Comparison of ENCODE assay signal across 1 cellular context in the genomic region with DNA sequence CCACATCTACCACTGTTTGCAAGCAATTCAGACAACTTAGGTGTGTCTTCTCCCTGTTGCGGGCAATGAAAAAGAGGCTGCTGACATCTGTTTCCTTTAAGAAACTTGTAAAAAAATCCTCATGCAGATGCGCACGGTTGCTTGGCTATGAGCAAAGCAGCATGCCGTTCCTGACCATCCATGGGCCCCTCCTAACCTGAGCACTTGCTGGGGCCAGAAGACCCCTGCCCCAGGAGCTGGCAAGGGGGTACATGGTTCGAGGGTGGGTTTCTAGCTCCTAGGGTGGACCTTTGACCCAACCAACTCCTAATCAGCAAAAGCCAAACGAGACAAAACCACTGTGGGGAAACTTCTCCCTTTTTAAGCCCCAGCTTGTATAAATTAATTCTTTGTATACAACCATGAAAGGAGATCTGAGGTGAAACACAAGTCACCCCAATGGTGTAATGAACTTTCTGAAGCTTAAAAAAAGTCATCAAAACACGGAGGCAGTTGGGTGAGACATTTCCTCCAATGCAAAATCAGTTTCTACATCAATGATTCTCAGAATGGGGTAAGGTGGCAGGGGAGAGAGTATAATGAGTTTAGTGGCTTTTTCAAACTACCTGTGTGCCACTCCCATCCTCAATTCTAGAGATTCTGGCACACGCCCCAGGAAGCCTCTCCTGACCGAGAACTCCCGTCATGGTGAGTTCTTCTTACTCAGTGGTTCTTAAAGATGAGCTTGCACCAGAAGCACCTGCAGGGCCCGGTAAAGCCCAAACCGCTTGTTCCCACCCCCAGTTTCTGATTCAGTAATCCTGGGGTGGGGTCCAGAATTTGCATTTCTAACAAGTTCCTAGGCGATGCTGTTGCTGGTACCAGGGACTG.
TF ChIP-seq lines count a peak whose summit lies in the region.

No MANE protein-coding gene starts in this region.

TF ChIP-seq in WTC11, 78 proteins besides CTCF, POLR2A, EP300 and RAD21 (continued from another document):
- TF ChIP-seq, protein P1, sequence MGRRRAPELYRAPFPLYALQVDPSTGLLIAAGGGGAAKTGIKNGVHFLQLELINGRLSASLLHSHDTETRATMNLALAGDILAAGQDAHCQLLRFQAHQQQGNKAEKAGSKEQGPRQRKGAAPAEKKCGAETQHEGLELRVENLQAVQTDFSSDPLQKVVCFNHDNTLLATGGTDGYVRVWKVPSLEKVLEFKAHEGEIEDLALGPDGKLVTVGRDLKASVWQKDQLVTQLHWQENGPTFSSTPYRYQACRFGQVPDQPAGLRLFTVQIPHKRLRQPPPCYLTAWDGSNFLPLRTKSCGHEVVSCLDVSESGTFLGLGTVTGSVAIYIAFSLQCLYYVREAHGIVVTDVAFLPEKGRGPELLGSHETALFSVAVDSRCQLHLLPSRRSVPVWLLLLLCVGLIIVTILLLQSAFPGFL (CRISPR knock-in tag; IDR thresholded peaks at IDR 0.05; ENCODE audit: borderline replicate concordance), result no peak
- TF ChIP-seq ZNF263 (CRISPR knock-in tag; IDR thresholded peaks at IDR 0.05; ENCODE audit: low read depth) (no peak), JUN (CRISPR knock-in tag; IDR thresholded peaks at IDR 0.05) (no peak), HMGA2 (CRISPR knock-in tag; IDR thresholded peaks at IDR 0.05) (no peak), ZNF121 (CRISPR knock-in tag; IDR thresholded peaks at IDR 0.05) (no peak), SMAD3 (CRISPR knock-in tag; IDR thresholded peaks at IDR 0.05; ENCODE audit: borderline replicate concordance) (no peak)
- TF ChIP-seq, protein P2, sequence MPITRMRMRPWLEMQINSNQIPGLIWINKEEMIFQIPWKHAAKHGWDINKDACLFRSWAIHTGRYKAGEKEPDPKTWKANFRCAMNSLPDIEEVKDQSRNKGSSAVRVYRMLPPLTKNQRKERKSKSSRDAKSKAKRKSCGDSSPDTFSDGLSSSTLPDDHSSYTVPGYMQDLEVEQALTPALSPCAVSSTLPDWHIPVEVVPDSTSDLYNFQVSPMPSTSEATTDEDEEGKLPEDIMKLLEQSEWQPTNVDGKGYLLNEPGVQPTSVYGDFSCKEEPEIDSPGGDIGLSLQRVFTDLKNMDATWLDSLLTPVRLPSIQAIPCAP (CRISPR knock-in tag; IDR thresholded peaks at IDR 0.05), result no peak
- TF ChIP-seq, protein P3, sequence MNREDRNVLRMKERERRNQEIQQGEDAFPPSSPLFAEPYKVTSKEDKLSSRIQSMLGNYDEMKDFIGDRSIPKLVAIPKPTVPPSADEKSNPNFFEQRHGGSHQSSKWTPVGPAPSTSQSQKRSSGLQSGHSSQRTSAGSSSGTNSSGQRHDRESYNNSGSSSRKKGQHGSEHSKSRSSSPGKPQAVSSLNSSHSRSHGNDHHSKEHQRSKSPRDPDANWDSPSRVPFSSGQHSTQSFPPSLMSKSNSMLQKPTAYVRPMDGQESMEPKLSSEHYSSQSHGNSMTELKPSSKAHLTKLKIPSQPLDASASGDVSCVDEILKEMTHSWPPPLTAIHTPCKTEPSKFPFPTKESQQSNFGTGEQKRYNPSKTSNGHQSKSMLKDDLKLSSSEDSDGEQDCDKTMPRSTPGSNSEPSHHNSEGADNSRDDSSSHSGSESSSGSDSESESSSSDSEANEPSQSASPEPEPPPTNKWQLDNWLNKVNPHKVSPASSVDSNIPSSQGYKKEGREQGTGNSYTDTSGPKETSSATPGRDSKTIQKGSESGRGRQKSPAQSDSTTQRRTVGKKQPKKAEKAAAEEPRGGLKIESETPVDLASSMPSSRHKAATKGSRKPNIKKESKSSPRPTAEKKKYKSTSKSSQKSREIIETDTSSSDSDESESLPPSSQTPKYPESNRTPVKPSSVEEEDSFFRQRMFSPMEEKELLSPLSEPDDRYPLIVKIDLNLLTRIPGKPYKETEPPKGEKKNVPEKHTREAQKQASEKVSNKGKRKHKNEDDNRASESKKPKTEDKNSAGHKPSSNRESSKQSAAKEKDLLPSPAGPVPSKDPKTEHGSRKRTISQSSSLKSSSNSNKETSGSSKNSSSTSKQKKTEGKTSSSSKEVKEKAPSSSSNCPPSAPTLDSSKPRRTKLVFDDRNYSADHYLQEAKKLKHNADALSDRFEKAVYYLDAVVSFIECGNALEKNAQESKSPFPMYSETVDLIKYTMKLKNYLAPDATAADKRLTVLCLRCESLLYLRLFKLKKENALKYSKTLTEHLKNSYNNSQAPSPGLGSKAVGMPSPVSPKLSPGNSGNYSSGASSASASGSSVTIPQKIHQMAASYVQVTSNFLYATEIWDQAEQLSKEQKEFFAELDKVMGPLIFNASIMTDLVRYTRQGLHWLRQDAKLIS (CRISPR knock-in tag; IDR thresholded peaks at IDR 0.05; ENCODE audit: borderline replicate concordance), result no peak
